8 cellular contexts compared by ENCODE assay signal in genomic region chr13:40777166-40777956, GRCh38. TPM values are rescaled to one million over a fixed set of nuclear protein-coding genes. Genes with fewer than 3 reads are reported as not detected.
DNase-seq lines count a peak whose midpoint lies in the region; ATAC-seq and TF ChIP-seq lines count a peak whose summit lies in the region.

No MANE protein-coding gene starts in this region.

- ATAC-seq in GM19397 (IDR thresholded peaks at IDR 0.05; ENCODE audit: unreplicated experiment), result peak; percentile 78
- peak; percentile 80 for ATAC-seq in HG03378 (IDR thresholded peaks at IDR 0.05; ENCODE audit: unreplicated experiment)
- ATAC-seq in omental fat pad (ENCODE audit: low FRiP score), result peak; percentile 71

- TF ChIP-seq CTCF in foreskin fibroblast (IDR thresholded peaks at IDR 0.05; ENCODE audit: low read depth, low read length) (peak; percentile 50), omental fat pad (IDR thresholded peaks at IDR 0.05) (peak in 1 of 3 donors; percentile 58)

- peak overlapping the region; percentile 4 to 10 for H3K4me3 ChIP-seq in foreskin fibroblast (ENCODE audit: low read depth in 1 of 2, low read length in 2 of 2)

- DNase-seq in DMS 273 treated with DMSO at 0.1 percent for 48 hours (lab: John Stamatoyannopoulos, UW) (peak; percentile 55), NCI-H69 (lab: John Stamatoyannopoulos, UW) (peak; percentile 75), foreskin fibroblast (peak in 1 of 2 donors; percentile 70), omental fat pad (ENCODE audit: low spot score) (no peak), NCI-H128 (lab: John Stamatoyannopoulos, UW; ENCODE audit: unreplicated experiment) (no peak)
- peak; percentile 71 to 74 for DNase-seq in activated T-cell treated with anti-CD3 and anti-CD28 coated beads, Interleukin-2, amount 50 U/mL, for 48 hours

RNA-seq across cellular contexts. Expression of gene MRPS31, which starts 6.4 kb away (rescaled TPM):
- 10 to 100 TPM in 3 of 4 donors, 1 to 10 TPM in 1; 9.8 to 19.6 (median 17.4) TPM for total RNA-seq in omental fat pad

RNA-seq across cellular contexts. Expression of gene SLC25A15, which starts 12.1 kb away (rescaled TPM):
- 1 to 10 TPM; 5.5 to 7.4 (median 5.7) TPM for total RNA-seq in omental fat pad

Comparison
In these comparisons a context has a peak if more than half of its experiments do, and no peak if none do; other contexts are left out.
1. DNase-seq: peak in DMS 273 treated with DMSO at 0.1 percent for 48 hours (single experiment), NCI-H69 (single experiment) and activated T-cell treated with anti-CD3 and anti-CD28 coated beads, Interleukin-2, amount 50 U/mL, for 48 hours (2 of 2); none in omental fat pad (single experiment) and NCI-H128 (single experiment).
2. Peak in every context shown above with its lines, with median percentiles within 50 percentile points of each other: ATAC-seq.